Comparison of ENCODE assay signal across 14 cellular contexts in the genomic region with DNA sequence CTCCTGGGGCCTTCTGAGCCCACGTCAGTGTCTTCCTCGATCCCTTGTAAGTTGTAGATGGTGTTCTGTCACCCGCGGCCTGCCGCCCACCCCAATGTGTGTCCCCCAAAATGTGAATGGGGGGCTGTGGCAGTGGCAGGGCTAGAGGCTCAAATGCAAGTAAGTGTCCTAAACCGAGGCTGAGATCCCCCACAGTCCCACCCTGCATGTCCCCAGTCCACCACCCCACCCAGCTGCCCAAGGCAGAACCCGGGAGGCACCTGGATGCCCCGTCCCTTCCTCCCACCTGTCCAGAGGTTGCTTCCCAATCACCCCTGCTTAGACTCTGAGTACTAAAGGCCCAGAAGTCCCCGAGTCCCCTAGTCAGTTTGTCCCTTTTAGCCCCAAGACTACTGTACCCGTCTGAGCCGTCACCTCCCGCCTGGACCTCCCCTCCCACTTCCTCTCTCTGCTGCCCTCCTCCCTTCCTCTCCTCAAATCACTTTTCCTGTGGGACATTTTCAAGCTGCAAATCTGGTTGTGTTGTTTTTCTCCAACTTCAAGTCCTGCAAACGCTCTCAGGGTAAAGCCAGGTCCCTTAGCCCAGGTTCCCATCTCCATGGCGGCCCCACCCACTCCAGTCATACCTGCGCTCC. TPM values are rescaled to one million over a fixed set of nuclear protein-coding genes. Genes with fewer than 3 reads are reported as not detected.
DNase-seq lines count a peak whose midpoint lies in the region; ATAC-seq, FAIRE-seq and TF ChIP-seq lines count a peak whose summit lies in the region.
"Had no signal": no experiment of that assay in that cellular context is flagged by ENCODE, and none has a peak within 500 bp of the region (broad histone marks: within the 10 kb centered on the region; RNA-seq: fewer than 3 reads in every experiment).

No MANE protein-coding gene starts in this region.

- H2AK5ac ChIP-seq in neuronal stem cell (ENCODE audit: low read depth, low read length): peak overlapping the region; percentile 82

- peak overlapping the region; percentile 68 for H2AFZ ChIP-seq in neuronal stem cell (ENCODE audit: low read length)
- H2AFZ ChIP-seq: parathyroid adenoma had no signal

- TF ChIP-seq CTCF in NB4 (IDR thresholded peaks at IDR 0.05; ENCODE audit: low read depth, low read length) (no peak), gastroesophageal sphincter (IDR thresholded peaks at IDR 0.05) (no peak)

- DNase-seq in NB4 (ENCODE audit: low read depth): peak; percentile 57
- no peak for DNase-seq in neuronal stem cell (ENCODE audit: low spot score)
- no peak for DNase-seq in GF-D8 (lab: John Stamatoyannopoulos, UW)
- no peak for DNase-seq in HTR-8/SVneo (ENCODE audit: insufficient read length, low spot score)
- DNase-seq in stimulated activated CD4-positive, alpha-beta T cell treated with anti-CD3 and anti-CD28 coated beads, Interleukin-1b, Interleukin-23, amount 100 ng/mL, for 48 hours: no peak
- DNase-seq: activated CD4-positive, alpha-beta T cell treated with anti-CD3 and anti-CD28 coated beads for 4 hours; DMS53; NCI-H1048; OCI-M1 had no signal

- TF ChIP-seq POLR2A in NB4 (IDR thresholded peaks at IDR 0.05; ENCODE audit: extremely low read depth, insufficient read length): no peak
- no peak for TF ChIP-seq POLR2A in gastroesophageal sphincter (IDR thresholded peaks at IDR 0.05)

- H3K18ac ChIP-seq in neuronal stem cell (ENCODE audit: low read length): no peak overlapping the region

- H4K20me1 ChIP-seq in BLaER1: no peaks in the 10 kb centered on the region

- H3K27ac ChIP-seq in BLaER1 (peak overlapping the region; percentile 92), gastroesophageal sphincter (peak overlapping the region in 3 of 4 donors; percentile 52 to 64 (median 54)), neuronal stem cell (replicated peaks; ENCODE audit: low read length) (no peak overlapping the region)
- H3K27ac ChIP-seq: tibial artery had no signal

- peaks cover 91% of the 10 kb centered on the region for H3K4me1 ChIP-seq in BLaER1
- H3K4me1 ChIP-seq in gastroesophageal sphincter: peaks cover 0 to 81% (median 43%) of the 10 kb centered on the region in 3 donors
- H3K4me1 ChIP-seq in neuronal stem cell (ENCODE audit: control insufficient read depth in 2 of 2, insufficient read depth in 1 of 2, low read depth in 1 of 2, low read length in 2 of 2): peaks cover 8 to 12% of the 10 kb centered on the region in 2 donors
- H3K4me1 ChIP-seq: parathyroid adenoma had no signal

- H3K4me3 ChIP-seq in BLaER1 (peak overlapping the region; percentile 34), NB4 (ENCODE audit: low read depth, low read length) (no peak overlapping the region), gastroesophageal sphincter (no peak overlapping the region), neuronal stem cell (ENCODE audit: low read length in 2 of 2) (no peak overlapping the region)
- H3K4me3 ChIP-seq: tibial artery had no signal

- no peak overlapping the region for H2BK120ac ChIP-seq in neuronal stem cell (ENCODE audit: low read depth, low read length)

- H2BK5ac ChIP-seq in neuronal stem cell (ENCODE audit: low read length): no peak overlapping the region

- peak overlapping the region; percentile 23 for H4K91ac ChIP-seq in neuronal stem cell (ENCODE audit: low read depth, low read length, poor library complexity)

- 68 to 79% methylated on average over 4 to 9 of the region's 15 CpGs for WGBS in gastroesophageal sphincter (ENCODE audit: low coverage in 1 of 2), 2 donors
- WGBS in neuronal stem cell (ENCODE audit: extremely low coverage in 2 of 2, insufficient read length in 2 of 2, insufficient replicate concordance in 1 of 2), 2 donors: no CpG with 5 or more reads among the region's 15 CpGs

- H3K14ac ChIP-seq in neuronal stem cell (ENCODE audit: low read length): peak overlapping the region; percentile 43

- ATAC-seq in gastroesophageal sphincter: no peak
- ATAC-seq in GM21526 (IDR thresholded peaks at IDR 0.05; ENCODE audit: low FRiP score, unreplicated experiment): no peak

- no peak for FAIRE-seq in HTR-8/SVneo (lab: Jason Lieb, UNC)

- H3K9ac ChIP-seq in BLaER1 (peak overlapping the region; percentile 74), neuronal stem cell (ENCODE audit: low read depth, low read length, poor library complexity) (no peak overlapping the region)
- H3K9ac ChIP-seq: parathyroid adenoma had no signal

- no peak overlapping the region for H3K4ac ChIP-seq in neuronal stem cell (ENCODE audit: low read length)

- H3K36me3 ChIP-seq in BLaER1 (no peaks in the 10 kb centered on the region), gastroesophageal sphincter (no peaks in the 10 kb centered on the region), neuronal stem cell (replicated peaks in 1 of 2; ENCODE audit: control insufficient read depth in 2 of 2, insufficient read depth in 2 of 2, low read length in 2 of 2) (no peaks in the 10 kb centered on the region)
- H3K36me3 ChIP-seq: tibial artery had no signal

- H3K9me3 ChIP-seq in BLaER1 (no peaks in the 10 kb centered on the region), gastroesophageal sphincter (no peaks in the 10 kb centered on the region), neuronal stem cell (replicated peaks in 1 of 2; ENCODE audit: control insufficient read depth in 2 of 2, insufficient read depth in 1 of 2, low read depth in 1 of 2, low read length in 2 of 2) (no peaks in the 10 kb centered on the region)
- H3K9me3 ChIP-seq: tibial artery had no signal

- H3K27me3 ChIP-seq in BLaER1 (no peaks in the 10 kb centered on the region), gastroesophageal sphincter (no peaks in the 10 kb centered on the region), neuronal stem cell (ENCODE audit: control insufficient read depth in 3 of 3, insufficient read depth in 3 of 3, low read depth in 1 of 3, low read length in 3 of 3) (no peaks in the 10 kb centered on the region)
- H3K27me3 ChIP-seq: tibial artery had no signal

- H3K4me2 ChIP-seq in BLaER1: peak overlapping the region; percentile 91
- H3K4me2 ChIP-seq in neuronal stem cell (ENCODE audit: insufficient read depth, low read length, poor library complexity, severe bottlenecking): no peak overlapping the region

- H4K8ac ChIP-seq in neuronal stem cell (ENCODE audit: low read depth, low read length): no peak overlapping the region

- peaks cover 2% of the 10 kb centered on the region for H3K79me1 ChIP-seq in neuronal stem cell (ENCODE audit: low read depth, low read length)

- H3K23ac ChIP-seq in neuronal stem cell (ENCODE audit: low read depth, low read length, poor library complexity): peak overlapping the region; percentile 82

- H2BK15ac ChIP-seq in neuronal stem cell (ENCODE audit: low read length): peak overlapping the region; percentile 94

- no peak overlapping the region for H2BK12ac ChIP-seq in neuronal stem cell (ENCODE audit: low read length)

- no peak for TF ChIP-seq EP300 in gastroesophageal sphincter (IDR thresholded peaks at IDR 0.05)

RNA-seq across cellular contexts. Expression of a gene that starts 11.8 kb away (rescaled TPM):
- total RNA-seq in gastroesophageal sphincter: 10 to 100 TPM; 45.0 to 77.9 (median 61.5) TPM
- 43.7 TPM for polyA plus RNA-seq in neuronal stem cell (2013, experiment 1 of 2)
- polyA plus RNA-seq in neuronal stem cell (2013, experiment 2 of 2): 41.8 TPM
